Comparison of ENCODE assay signal across 1 cellular context in the genomic region with DNA sequence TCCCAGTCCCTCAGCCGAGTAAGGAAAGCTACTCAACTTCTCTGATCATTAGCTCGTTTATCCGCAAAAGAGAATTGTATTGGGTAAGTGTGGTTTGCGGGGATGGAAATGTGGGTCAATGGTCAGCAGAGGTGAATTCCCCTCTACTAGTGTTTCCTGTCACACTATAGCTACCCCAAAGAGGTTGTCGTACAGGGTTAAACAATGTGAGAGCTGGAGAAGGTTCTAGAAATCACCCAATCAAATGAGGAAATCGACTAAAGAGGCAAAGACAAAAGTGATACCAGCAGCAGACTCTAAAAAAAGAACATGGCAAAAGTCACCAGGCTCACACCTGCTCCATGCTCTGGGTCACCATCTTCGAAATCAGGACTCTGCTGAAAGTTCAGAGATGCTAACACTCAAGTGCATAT.
TF ChIP-seq lines count a peak whose summit lies in the region.

No MANE protein-coding gene starts in this region.

TF ChIP-seq in GM12878, 131 proteins besides CTCF, POLR2A, EP300 and RAD21 (continued from another document and continues in another):
- TF ChIP-seq, protein P1, sequence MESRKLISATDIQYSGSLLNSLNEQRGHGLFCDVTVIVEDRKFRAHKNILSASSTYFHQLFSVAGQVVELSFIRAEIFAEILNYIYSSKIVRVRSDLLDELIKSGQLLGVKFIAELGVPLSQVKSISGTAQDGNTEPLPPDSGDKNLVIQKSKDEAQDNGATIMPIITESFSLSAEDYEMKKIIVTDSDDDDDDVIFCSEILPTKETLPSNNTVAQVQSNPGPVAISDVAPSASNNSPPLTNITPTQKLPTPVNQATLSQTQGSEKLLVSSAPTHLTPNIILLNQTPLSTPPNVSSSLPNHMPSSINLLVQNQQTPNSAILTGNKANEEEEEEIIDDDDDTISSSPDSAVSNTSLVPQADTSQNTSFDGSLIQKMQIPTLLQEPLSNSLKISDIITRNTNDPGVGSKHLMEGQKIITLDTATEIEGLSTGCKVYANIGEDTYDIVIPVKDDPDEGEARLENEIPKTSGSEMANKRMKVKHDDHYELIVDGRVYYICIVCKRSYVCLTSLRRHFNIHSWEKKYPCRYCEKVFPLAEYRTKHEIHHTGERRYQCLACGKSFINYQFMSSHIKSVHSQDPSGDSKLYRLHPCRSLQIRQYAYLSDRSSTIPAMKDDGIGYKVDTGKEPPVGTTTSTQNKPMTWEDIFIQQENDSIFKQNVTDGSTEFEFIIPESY (IDR thresholded peaks at IDR 0.05): no peak
- TF ChIP-seq SIX5 (IDR thresholded peaks at IDR 0.05; ENCODE audit: low read depth, low read length, severe bottlenecking) (no peak), RAD51 (IDR thresholded peaks at IDR 0.05) (0 out of 2 replicates have a peak, but pooled peaks have one; percentile 41), ZNF274 (IDR thresholded peaks at IDR 0.05; ENCODE audit: insufficient read depth, insufficient read length) (no peak), SIN3A (IDR thresholded peaks at IDR 0.05; ENCODE audit: low read depth, low read length) (0 out of 2 replicates have a peak, but pooled peaks have one; percentile 51), TCF7 (IDR thresholded peaks at IDR 0.05; ENCODE audit: borderline replicate concordance) (no peak; the same call in 1 of the 2 replicates), BCL11A (IDR thresholded peaks at IDR 0.05; ENCODE audit: low read depth, low read length) (peak; percentile 82; the same call in 1 of the 2 replicates), NR2C2 (IDR thresholded peaks at IDR 0.05; ENCODE audit: borderline replicate concordance, control insufficient read depth, insufficient read length, low read depth) (no peak), POLR2AphosphoS5 (IDR thresholded peaks at IDR 0.05; ENCODE audit: low read length) (peak; percentile 73), NR2F1 (conservative IDR thresholded peaks at IDR 0.05) (peak; percentile 97), CREM (IDR thresholded peaks at IDR 0.05; ENCODE audit: low read depth) (peak; percentile 74; the same call in 1 of the 2 replicates), MYB (IDR thresholded peaks at IDR 0.05; ENCODE audit: borderline replicate concordance, low read depth, low read length) (no peak), RELA (IDR thresholded peaks at IDR 0.05; ENCODE audit: borderline replicate concordance, partially characterized antibody) (peak; percentile 34), SUPT20H (IDR thresholded peaks at IDR 0.05; ENCODE audit: borderline replicate concordance, control insufficient read depth, low read depth, low read length) (no peak), JUNB (IDR thresholded peaks at IDR 0.05) (peak; percentile 46; the same call in 1 of the 2 replicates), NRF1 (conservative IDR thresholded peaks at IDR 0.05; ENCODE audit: low read depth, low read length) (no peak)
- TF ChIP-seq, protein P2, sequence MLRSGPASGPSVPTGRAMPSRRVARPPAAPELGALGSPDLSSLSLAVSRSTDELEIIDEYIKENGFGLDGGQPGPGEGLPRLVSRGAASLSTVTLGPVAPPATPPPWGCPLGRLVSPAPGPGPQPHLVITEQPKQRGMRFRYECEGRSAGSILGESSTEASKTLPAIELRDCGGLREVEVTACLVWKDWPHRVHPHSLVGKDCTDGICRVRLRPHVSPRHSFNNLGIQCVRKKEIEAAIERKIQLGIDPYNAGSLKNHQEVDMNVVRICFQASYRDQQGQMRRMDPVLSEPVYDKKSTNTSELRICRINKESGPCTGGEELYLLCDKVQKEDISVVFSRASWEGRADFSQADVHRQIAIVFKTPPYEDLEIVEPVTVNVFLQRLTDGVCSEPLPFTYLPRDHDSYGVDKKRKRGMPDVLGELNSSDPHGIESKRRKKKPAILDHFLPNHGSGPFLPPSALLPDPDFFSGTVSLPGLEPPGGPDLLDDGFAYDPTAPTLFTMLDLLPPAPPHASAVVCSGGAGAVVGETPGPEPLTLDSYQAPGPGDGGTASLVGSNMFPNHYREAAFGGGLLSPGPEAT (IDR thresholded peaks at IDR 0.05; ENCODE audit: low read depth): peak; percentile 89
- TF ChIP-seq, protein P3, sequence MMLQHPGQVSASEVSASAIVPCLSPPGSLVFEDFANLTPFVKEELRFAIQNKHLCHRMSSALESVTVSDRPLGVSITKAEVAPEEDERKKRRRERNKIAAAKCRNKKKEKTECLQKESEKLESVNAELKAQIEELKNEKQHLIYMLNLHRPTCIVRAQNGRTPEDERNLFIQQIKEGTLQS (IDR thresholded peaks at IDR 0.05; ENCODE audit: borderline replicate concordance, extremely low read depth, low read depth, low read length): no peak
- TF ChIP-seq, protein P4, sequence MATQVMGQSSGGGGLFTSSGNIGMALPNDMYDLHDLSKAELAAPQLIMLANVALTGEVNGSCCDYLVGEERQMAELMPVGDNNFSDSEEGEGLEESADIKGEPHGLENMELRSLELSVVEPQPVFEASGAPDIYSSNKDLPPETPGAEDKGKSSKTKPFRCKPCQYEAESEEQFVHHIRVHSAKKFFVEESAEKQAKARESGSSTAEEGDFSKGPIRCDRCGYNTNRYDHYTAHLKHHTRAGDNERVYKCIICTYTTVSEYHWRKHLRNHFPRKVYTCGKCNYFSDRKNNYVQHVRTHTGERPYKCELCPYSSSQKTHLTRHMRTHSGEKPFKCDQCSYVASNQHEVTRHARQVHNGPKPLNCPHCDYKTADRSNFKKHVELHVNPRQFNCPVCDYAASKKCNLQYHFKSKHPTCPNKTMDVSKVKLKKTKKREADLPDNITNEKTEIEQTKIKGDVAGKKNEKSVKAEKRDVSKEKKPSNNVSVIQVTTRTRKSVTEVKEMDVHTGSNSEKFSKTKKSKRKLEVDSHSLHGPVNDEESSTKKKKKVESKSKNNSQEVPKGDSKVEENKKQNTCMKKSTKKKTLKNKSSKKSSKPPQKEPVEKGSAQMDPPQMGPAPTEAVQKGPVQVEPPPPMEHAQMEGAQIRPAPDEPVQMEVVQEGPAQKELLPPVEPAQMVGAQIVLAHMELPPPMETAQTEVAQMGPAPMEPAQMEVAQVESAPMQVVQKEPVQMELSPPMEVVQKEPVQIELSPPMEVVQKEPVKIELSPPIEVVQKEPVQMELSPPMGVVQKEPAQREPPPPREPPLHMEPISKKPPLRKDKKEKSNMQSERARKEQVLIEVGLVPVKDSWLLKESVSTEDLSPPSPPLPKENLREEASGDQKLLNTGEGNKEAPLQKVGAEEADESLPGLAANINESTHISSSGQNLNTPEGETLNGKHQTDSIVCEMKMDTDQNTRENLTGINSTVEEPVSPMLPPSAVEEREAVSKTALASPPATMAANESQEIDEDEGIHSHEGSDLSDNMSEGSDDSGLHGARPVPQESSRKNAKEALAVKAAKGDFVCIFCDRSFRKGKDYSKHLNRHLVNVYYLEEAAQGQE (IDR thresholded peaks at IDR 0.05; ENCODE audit: low read depth, low read length): peak; percentile 34; the same call in 1 of the 2 replicates
- TF ChIP-seq, protein P5, sequence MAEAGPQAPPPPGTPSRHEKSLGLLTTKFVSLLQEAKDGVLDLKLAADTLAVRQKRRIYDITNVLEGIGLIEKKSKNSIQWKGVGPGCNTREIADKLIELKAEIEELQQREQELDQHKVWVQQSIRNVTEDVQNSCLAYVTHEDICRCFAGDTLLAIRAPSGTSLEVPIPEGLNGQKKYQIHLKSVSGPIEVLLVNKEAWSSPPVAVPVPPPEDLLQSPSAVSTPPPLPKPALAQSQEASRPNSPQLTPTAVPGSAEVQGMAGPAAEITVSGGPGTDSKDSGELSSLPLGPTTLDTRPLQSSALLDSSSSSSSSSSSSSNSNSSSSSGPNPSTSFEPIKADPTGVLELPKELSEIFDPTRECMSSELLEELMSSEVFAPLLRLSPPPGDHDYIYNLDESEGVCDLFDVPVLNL (IDR thresholded peaks at IDR 0.05; ENCODE audit: low read depth, low read length): peak; percentile 79
- TF ChIP-seq, protein P6, sequence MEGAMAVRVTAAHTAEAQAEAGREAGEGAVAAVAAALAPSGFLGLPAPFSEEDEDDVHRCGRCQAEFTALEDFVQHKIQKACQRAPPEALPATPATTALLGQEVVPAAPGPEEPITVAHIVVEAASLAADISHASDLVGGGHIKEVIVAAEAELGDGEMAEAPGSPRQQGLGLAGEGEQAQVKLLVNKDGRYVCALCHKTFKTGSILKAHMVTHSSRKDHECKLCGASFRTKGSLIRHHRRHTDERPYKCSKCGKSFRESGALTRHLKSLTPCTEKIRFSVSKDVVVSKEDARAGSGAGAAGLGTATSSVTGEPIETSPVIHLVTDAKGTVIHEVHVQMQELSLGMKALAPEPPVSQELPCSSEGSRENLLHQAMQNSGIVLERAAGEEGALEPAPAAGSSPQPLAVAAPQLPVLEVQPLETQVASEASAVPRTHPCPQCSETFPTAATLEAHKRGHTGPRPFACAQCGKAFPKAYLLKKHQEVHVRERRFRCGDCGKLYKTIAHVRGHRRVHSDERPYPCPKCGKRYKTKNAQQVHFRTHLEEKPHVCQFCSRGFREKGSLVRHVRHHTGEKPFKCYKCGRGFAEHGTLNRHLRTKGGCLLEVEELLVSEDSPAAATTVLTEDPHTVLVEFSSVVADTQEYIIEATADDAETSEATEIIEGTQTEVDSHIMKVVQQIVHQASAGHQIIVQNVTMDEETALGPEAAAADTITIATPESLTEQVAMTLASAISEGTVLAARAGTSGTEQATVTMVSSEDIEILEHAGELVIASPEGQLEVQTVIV (IDR thresholded peaks at IDR 0.05; ENCODE audit: borderline replicate concordance, partially characterized antibody): no peak
- TF ChIP-seq, protein P7, sequence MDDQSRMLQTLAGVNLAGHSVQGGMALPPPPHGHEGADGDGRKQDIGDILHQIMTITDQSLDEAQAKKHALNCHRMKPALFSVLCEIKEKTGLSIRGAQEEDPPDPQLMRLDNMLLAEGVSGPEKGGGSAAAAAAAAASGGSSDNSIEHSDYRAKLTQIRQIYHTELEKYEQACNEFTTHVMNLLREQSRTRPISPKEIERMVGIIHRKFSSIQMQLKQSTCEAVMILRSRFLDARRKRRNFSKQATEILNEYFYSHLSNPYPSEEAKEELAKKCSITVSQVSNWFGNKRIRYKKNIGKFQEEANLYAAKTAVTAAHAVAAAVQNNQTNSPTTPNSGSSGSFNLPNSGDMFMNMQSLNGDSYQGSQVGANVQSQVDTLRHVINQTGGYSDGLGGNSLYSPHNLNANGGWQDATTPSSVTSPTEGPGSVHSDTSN (IDR thresholded peaks at IDR 0.05; ENCODE audit: insufficient replicate concordance, low read depth, low read length): no peak
- TF ChIP-seq, protein P8, sequence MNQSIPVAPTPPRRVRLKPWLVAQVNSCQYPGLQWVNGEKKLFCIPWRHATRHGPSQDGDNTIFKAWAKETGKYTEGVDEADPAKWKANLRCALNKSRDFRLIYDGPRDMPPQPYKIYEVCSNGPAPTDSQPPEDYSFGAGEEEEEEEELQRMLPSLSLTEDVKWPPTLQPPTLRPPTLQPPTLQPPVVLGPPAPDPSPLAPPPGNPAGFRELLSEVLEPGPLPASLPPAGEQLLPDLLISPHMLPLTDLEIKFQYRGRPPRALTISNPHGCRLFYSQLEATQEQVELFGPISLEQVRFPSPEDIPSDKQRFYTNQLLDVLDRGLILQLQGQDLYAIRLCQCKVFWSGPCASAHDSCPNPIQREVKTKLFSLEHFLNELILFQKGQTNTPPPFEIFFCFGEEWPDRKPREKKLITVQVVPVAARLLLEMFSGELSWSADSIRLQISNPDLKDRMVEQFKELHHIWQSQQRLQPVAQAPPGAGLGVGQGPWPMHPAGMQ (IDR thresholded peaks at IDR 0.05; ENCODE audit: borderline replicate concordance): no peak; the same call in 1 of the 2 replicates
- TF ChIP-seq, protein P9, sequence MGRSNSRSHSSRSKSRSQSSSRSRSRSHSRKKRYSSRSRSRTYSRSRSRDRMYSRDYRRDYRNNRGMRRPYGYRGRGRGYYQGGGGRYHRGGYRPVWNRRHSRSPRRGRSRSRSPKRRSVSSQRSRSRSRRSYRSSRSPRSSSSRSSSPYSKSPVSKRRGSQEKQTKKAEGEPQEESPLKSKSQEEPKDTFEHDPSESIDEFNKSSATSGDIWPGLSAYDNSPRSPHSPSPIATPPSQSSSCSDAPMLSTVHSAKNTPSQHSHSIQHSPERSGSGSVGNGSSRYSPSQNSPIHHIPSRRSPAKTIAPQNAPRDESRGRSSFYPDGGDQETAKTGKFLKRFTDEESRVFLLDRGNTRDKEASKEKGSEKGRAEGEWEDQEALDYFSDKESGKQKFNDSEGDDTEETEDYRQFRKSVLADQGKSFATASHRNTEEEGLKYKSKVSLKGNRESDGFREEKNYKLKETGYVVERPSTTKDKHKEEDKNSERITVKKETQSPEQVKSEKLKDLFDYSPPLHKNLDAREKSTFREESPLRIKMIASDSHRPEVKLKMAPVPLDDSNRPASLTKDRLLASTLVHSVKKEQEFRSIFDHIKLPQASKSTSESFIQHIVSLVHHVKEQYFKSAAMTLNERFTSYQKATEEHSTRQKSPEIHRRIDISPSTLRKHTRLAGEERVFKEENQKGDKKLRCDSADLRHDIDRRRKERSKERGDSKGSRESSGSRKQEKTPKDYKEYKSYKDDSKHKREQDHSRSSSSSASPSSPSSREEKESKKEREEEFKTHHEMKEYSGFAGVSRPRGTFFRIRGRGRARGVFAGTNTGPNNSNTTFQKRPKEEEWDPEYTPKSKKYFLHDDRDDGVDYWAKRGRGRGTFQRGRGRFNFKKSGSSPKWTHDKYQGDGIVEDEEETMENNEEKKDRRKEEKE (IDR thresholded peaks at IDR 0.05): no peak
- TF ChIP-seq, protein P10, sequence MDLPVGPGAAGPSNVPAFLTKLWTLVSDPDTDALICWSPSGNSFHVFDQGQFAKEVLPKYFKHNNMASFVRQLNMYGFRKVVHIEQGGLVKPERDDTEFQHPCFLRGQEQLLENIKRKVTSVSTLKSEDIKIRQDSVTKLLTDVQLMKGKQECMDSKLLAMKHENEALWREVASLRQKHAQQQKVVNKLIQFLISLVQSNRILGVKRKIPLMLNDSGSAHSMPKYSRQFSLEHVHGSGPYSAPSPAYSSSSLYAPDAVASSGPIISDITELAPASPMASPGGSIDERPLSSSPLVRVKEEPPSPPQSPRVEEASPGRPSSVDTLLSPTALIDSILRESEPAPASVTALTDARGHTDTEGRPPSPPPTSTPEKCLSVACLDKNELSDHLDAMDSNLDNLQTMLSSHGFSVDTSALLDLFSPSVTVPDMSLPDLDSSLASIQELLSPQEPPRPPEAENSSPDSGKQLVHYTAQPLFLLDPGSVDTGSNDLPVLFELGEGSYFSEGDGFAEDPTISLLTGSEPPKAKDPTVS (IDR thresholded peaks at IDR 0.05; ENCODE audit: low read depth, low read length): peak; percentile 98
- TF ChIP-seq, protein P11, sequence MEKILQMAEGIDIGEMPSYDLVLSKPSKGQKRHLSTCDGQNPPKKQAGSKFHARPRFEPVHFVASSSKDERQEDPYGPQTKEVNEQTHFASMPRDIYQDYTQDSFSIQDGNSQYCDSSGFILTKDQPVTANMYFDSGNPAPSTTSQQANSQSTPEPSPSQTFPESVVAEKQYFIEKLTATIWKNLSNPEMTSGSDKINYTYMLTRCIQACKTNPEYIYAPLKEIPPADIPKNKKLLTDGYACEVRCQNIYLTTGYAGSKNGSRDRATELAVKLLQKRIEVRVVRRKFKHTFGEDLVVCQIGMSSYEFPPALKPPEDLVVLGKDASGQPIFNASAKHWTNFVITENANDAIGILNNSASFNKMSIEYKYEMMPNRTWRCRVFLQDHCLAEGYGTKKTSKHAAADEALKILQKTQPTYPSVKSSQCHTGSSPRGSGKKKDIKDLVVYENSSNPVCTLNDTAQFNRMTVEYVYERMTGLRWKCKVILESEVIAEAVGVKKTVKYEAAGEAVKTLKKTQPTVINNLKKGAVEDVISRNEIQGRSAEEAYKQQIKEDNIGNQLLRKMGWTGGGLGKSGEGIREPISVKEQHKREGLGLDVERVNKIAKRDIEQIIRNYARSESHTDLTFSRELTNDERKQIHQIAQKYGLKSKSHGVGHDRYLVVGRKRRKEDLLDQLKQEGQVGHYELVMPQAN (conservative IDR thresholded peaks at IDR 0.05): no peak
